1 cellular context compared by ENCODE assay signal in the genomic region with DNA sequence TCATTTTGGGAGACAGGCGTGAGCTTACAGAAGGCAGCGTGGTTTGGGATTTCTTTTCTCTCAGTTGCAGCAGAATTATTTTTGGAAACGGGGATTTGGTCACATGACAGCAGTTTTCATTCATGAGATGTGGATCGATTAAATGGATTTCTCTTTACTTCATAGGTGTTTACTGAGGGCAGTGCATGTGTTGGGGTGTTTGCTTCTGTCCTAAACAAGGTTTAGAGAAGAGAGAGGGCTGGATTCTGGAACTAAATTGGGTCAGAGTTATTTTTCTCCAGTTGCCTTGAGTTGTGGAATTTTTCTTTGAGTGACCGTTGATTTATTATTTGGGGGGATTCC.
TF ChIP-seq lines count a peak whose summit lies in the region.

No MANE protein-coding gene starts in this region.

TF ChIP-seq in GM23338, 12 proteins besides CTCF, POLR2A, EP300 and RAD21 (continued from another document):
- TF ChIP-seq, protein P1, sequence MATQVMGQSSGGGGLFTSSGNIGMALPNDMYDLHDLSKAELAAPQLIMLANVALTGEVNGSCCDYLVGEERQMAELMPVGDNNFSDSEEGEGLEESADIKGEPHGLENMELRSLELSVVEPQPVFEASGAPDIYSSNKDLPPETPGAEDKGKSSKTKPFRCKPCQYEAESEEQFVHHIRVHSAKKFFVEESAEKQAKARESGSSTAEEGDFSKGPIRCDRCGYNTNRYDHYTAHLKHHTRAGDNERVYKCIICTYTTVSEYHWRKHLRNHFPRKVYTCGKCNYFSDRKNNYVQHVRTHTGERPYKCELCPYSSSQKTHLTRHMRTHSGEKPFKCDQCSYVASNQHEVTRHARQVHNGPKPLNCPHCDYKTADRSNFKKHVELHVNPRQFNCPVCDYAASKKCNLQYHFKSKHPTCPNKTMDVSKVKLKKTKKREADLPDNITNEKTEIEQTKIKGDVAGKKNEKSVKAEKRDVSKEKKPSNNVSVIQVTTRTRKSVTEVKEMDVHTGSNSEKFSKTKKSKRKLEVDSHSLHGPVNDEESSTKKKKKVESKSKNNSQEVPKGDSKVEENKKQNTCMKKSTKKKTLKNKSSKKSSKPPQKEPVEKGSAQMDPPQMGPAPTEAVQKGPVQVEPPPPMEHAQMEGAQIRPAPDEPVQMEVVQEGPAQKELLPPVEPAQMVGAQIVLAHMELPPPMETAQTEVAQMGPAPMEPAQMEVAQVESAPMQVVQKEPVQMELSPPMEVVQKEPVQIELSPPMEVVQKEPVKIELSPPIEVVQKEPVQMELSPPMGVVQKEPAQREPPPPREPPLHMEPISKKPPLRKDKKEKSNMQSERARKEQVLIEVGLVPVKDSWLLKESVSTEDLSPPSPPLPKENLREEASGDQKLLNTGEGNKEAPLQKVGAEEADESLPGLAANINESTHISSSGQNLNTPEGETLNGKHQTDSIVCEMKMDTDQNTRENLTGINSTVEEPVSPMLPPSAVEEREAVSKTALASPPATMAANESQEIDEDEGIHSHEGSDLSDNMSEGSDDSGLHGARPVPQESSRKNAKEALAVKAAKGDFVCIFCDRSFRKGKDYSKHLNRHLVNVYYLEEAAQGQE (IDR thresholded peaks at IDR 0.05; ENCODE audit: unreplicated experiment), result no peak
- TF ChIP-seq EZH2 (IDR thresholded peaks at IDR 0.05; ENCODE audit: low read depth, unreplicated experiment) (no peak), JUNB (IDR thresholded peaks at IDR 0.05; ENCODE audit: unreplicated experiment) (no peak), CREB1 (CRISPR knock-in tag; IDR thresholded peaks at IDR 0.05; ENCODE audit: low read depth) (no peak)
- TF ChIP-seq, protein P2, sequence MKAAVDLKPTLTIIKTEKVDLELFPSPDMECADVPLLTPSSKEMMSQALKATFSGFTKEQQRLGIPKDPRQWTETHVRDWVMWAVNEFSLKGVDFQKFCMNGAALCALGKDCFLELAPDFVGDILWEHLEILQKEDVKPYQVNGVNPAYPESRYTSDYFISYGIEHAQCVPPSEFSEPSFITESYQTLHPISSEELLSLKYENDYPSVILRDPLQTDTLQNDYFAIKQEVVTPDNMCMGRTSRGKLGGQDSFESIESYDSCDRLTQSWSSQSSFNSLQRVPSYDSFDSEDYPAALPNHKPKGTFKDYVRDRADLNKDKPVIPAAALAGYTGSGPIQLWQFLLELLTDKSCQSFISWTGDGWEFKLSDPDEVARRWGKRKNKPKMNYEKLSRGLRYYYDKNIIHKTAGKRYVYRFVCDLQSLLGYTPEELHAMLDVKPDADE (IDR thresholded peaks at IDR 0.05), result no peak
TF ChIP-seq in GM23338: peak in this region for 0.
